Comparison of ENCODE assay signal across 8 cellular contexts in the genomic region with DNA sequence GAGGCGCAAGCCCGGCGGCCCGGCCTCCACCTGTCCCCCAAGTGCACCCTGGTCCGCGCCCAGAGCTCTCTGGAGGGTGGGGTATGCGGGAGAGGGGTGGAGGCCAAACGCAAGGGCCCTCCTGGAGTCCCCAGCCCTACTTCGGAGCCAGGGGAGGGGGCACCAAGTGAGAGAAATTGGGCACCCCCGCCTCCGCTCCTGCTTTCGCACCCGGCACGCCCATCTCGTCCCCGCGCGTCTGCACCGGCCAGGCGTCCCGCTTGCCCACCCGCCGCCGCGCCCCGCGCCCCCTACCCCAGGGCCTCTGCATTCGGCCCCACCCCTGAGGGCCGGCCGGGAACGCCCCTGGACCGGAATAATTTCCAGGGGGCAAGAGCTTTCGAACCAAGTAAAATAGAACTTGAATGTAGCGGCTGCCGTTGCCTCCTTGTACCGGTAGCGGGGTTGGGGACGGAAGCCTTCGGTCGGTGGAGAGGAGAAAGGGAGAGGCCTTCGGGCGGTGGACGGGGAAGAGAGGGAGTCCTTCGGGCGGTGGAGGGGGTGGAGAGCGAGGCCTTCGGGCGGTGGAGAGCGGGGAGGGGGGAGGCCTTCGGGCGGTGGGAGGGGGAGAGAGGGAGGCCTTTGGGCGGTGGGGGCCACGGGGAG.
DNase-seq lines count a peak whose midpoint lies in the region; ATAC-seq and TF ChIP-seq lines count a peak whose summit lies in the region.

No MANE protein-coding gene starts in this region.

- H3K27me3 ChIP-seq in adipocyte (replicated peaks; ENCODE audit: control insufficient read depth, insufficient read depth, low read length) (no peaks in the 10 kb centered on the region), iPS DF 6.9 (ENCODE audit: control insufficient read depth, insufficient read depth, low read length) (no peaks in the 10 kb centered on the region; the same call in 1 of the 2 replicates)

- peak; percentile 56 for DNase-seq in NCI-H748 treated with DMSO at 0.1 percent for 48 hours (lab: John Stamatoyannopoulos, UW)
- peak; percentile 69 for DNase-seq in adipocyte (ENCODE audit: low read depth)
- DNase-seq in iPS DF 6.9 (ENCODE audit: low read depth, low spot score): no peak
- DNase-seq in middle frontal gyrus (ENCODE audit: extremely low spot score, low spot score): no peak

- H3K27ac ChIP-seq in C4-2B (peak overlapping the region; percentile 96), iPS DF 6.9 (ENCODE audit: low read length) (no peak overlapping the region), skin epidermis (peak overlapping the region; percentile 57 to 93 (median 85))

- H3K36me3 ChIP-seq in adipocyte (ENCODE audit: control insufficient read depth, insufficient read depth, low read length, severe bottlenecking) (peaks cover 6% of the 10 kb centered on the region), iPS DF 6.9 (ENCODE audit: control insufficient read depth, insufficient read depth, low read length) (no peaks in the 10 kb centered on the region; the same call in 1 of the 2 replicates)

- H3K9ac ChIP-seq in adipocyte (ENCODE audit: low read length): peak overlapping the region; percentile 96

- no peaks in the 10 kb centered on the region for H3K9me3 ChIP-seq in adipocyte (ENCODE audit: control insufficient read depth, low read length)
- H3K9me3 ChIP-seq in iPS DF 6.9 (ENCODE audit: control insufficient read depth, insufficient read depth, low read length): no peaks in the 10 kb centered on the region

- peak; percentile 4 for ATAC-seq in GM21529 (IDR thresholded peaks at IDR 0.05; ENCODE audit: unreplicated experiment)
- no peak for ATAC-seq in GM21390 (IDR thresholded peaks at IDR 0.05; ENCODE audit: unreplicated experiment)

- H3K4me1 ChIP-seq in adipocyte (ENCODE audit: control insufficient read depth, insufficient read depth, low read length) (peaks cover 8% of the 10 kb centered on the region), iPS DF 6.9 (ENCODE audit: control insufficient read depth, insufficient read depth, low read length) (peaks cover 7% of the 10 kb centered on the region)

- WGBS in iPS DF 6.9 (ENCODE audit: insufficient coverage, insufficient read length): no CpG with 5 or more reads among the region's 53 CpGs

- TF ChIP-seq CTCF in C4-2B (conservative IDR thresholded peaks at IDR 0.05): no peak

- H3K4me3 ChIP-seq in adipocyte (ENCODE audit: low read length) (peak overlapping the region; percentile 97), iPS DF 6.9 (ENCODE audit: low read length) (peak overlapping the region; percentile 85), skin epidermis (peak overlapping the region; percentile 35 to 80 (median 64))

Comparison
In these comparisons a context has a peak if more than half of its experiments do, and no peak if none do; other contexts are left out.
1. DNase-seq: peak in NCI-H748 treated with DMSO at 0.1 percent for 48 hours (single experiment) and adipocyte (single experiment); none in iPS DF 6.9 (single experiment) and middle frontal gyrus (single experiment).
2. Peak in every context shown above with its lines, with median percentiles within 50 percentile points of each other: H3K4me3 ChIP-seq.